21 cellular contexts compared by ENCODE assay signal in the genomic region with DNA sequence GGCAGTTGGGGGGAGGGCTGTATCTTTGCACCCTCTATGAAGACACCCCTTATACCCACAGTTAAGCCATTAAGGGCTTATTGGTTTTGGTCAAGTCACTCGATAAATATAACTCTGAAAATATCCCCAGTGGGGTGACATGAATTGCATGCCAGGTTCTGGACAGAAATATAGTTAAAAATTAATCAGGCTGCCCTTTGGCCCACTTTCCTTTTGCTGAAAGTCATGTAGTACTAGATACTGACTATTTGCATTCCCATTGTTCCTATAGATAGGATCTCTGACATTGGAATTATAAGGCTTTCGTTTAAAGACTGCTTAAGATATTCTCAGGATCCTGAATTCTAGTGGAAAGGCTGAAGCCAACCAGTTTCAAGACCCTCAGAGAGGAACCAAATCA. TPM values are rescaled to one million over a fixed set of nuclear protein-coding genes. Genes with fewer than 3 reads are reported as not detected.
DNase-seq lines count a peak whose midpoint lies in the region; ATAC-seq, FAIRE-seq and TF ChIP-seq lines count a peak whose summit lies in the region.
"Had no signal": no experiment of that assay in that cellular context is flagged by ENCODE, and none has a peak within 500 bp of the region (broad histone marks: within the 10 kb centered on the region; RNA-seq: fewer than 3 reads in every experiment).

No MANE protein-coding gene starts in this region.

- H3K27me3 ChIP-seq in pancreas: no peaks in the 10 kb centered on the region
- no peaks in the 10 kb centered on the region for H3K27me3 ChIP-seq in suprapubic skin

- TF ChIP-seq POLR2A in suprapubic skin (IDR thresholded peaks at IDR 0.05): no peak

- no peaks in the 10 kb centered on the region for H3K36me3 ChIP-seq in pancreas
- no peaks in the 10 kb centered on the region for H3K36me3 ChIP-seq in suprapubic skin

- ATAC-seq in left colon (peak; percentile 88), pancreas (peak; percentile 87 to 92 (median 89)), HG02763 (IDR thresholded peaks at IDR 0.05; ENCODE audit: unreplicated experiment) (no peak)
- ATAC-seq: PC-3 had no signal

- peak overlapping the region in 3 of 4 donors; percentile 33 to 64 (median 61) for H3K27ac ChIP-seq in pancreas
- H3K27ac ChIP-seq in suprapubic skin: no peak overlapping the region

- DNase-seq in DMS53 (lab: John Stamatoyannopoulos, UW): peak; percentile 38
- DNase-seq in SW480 (ENCODE audit: low spot score): peak; percentile 8
- DNase-seq in left colon: no peak
- peak in 3 of 6 donors; percentile 22 to 32 (median 25) for DNase-seq in pancreas
- DNase-seq in activated CD4-positive, CD25-positive, alpha-beta regulatory T cell (lab: John Stamatoyannopoulos, UW): no peak
- no peak for DNase-seq in HPDE6-E6E7 (ENCODE audit: extremely low spot score)
- no peak for DNase-seq in suprapubic skin (ENCODE audit: low spot score in 2 of 2)
- DNase-seq: CD4-positive, alpha-beta T cell; DMS79; H9; KBM-7; NCI-H1694 treated with DMSO at 0.1 percent for 48 hours; NCI-H2227 treated with DMSO at 0.1 percent for 48 hours; NCI-H524 treated with DMSO at 0.1 percent for 48 hours; PC-3; RPMI8226; SHP77 treated with DMSO at 0.1 percent for 48 hours had no signal

- TF ChIP-seq CTCF in pancreas (IDR thresholded peaks at IDR 0.05): no peak
- no peak for TF ChIP-seq CTCF in suprapubic skin (IDR thresholded peaks at IDR 0.05)

- H3K4me1 ChIP-seq in pancreas (peaks cover 3 to 8% (median 4%) of the 10 kb centered on the region in 3 donors), suprapubic skin (no peaks in the 10 kb centered on the region)

- no peak for FAIRE-seq in pancreas (lab: Jason Lieb, UNC)
- FAIRE-seq: A204.1, GM12892, GM18507 had no signal

- intact Hi-C loops in left colon (cut with DNase I, micrococcal nuclease) (no loop called here), pancreas (cut with DNase I) (no loop called here)

- WGBS in pancreas, 2 donors: 9 to 10% methylated on average over 2 of the region's 2 CpGs
- WGBS in suprapubic skin: 68% methylated on average over 2 of the region's 2 CpGs

- no peak for TF ChIP-seq EP300 in suprapubic skin (IDR thresholded peaks at IDR 0.05)

- H3K9me3 ChIP-seq in pancreas: no peaks in the 10 kb centered on the region
- H3K9me3 ChIP-seq in suprapubic skin: no peaks in the 10 kb centered on the region

- H3K4me3 ChIP-seq in pancreas (no peak overlapping the region), suprapubic skin (no peak overlapping the region)

RNA-seq across cellular contexts. Expression of gene LAMP2, which starts 43.5 kb away (rescaled TPM):
- total RNA-seq in left colon: 10 to 100 TPM; 72.2 to 98.6 TPM
- total RNA-seq in pancreas: 10 to 100 TPM; 32.3 to 96.3 (median 43.9) TPM
- 10 to 100 TPM; 14.1 to 43.1 TPM for polyA plus RNA-seq in pancreas
- 100 to 1,000 TPM; 119 to 154 (median 131) TPM for total RNA-seq in suprapubic skin

RNA-seq across cellular contexts. Expression of gene CUL4B, which starts 48.1 kb away (rescaled TPM):
- 10 to 100 TPM; 26.0 to 33.8 TPM for total RNA-seq in left colon
- total RNA-seq in pancreas: 10 to 100 TPM; 14.8 to 24.6 (median 19.5) TPM
- polyA plus RNA-seq in pancreas: 10 to 100 TPM in 1 of 2 donors, 1 to 10 TPM in 1; 9.6 to 18.2 TPM
- 10 to 100 TPM; 18.6 to 47.2 (median 28.4) TPM for total RNA-seq in suprapubic skin

Comparison
In these comparisons a context has a peak if more than half of its experiments do, and no peak if none do; other contexts are left out.
1. DNase-seq: peak in DMS53 (single experiment) and SW480 (single experiment); none in left colon (0 of 2), activated CD4-positive, CD25-positive, alpha-beta regulatory T cell (0 of 4), HPDE6-E6E7 (single experiment) and suprapubic skin (0 of 2).